8 cellular contexts compared by ENCODE assay signal in genomic region chr14:60721331-60722162, GRCh38. TPM values are rescaled to one million over a fixed set of nuclear protein-coding genes. Genes with fewer than 3 reads are reported as not detected.
A peak's percentile ranks its signal among the peaks of the same experiment; 100 is the strongest.
DNase-seq lines count a peak whose midpoint lies in the region; ATAC-seq and TF ChIP-seq lines count a peak whose summit lies in the region.

No MANE protein-coding gene starts in this region.

- H3K27me3 ChIP-seq in CD4-positive, CD25-positive, alpha-beta regulatory T cell (ENCODE audit: control insufficient read depth, insufficient read depth, low read length), result peaks cover 42% of the 10 kb centered on the region

- intact Hi-C loops in MCF 10A (cut with micrococcal nuclease), result loop anchor here (2.0 to 5.0 kb wide), 3 partner anchors 97 to 531 kb away; no protein-coding TSS in a partner anchor

- POLR2A ChIA-PET in MCF 10A (lab: Yijun Ruan, JAX), result interaction anchor here (0.6 to 4.3 kb wide), 10 partner anchors 12 to 363 kb away, joined by 3 to 45 read pairs (median 4); partner anchors contain the start of genes MNAT1, SLC38A6 and TRMT5

- no peak overlapping the region for H3K27ac ChIP-seq in CD4-positive, CD25-positive, alpha-beta regulatory T cell (ENCODE audit: insufficient read depth, low read length, poor library complexity, severe bottlenecking)

- no peak overlapping the region for H3K27ac Mint-ChIP-seq in CD4-positive, CD25-positive, alpha-beta regulatory T cell
- H3K27ac Mint-ChIP-seq in HFFc6, result peak overlapping the region; percentile 84
- H3K27ac Mint-ChIP-seq in T-helper 2 cell treated with Interferon-gamma antibody and Interleukin-4, amounts not matched to agents 5 μg/mL and 100 μg/mL, for 36 hours, result no peak overlapping the region
- H3K27ac Mint-ChIP-seq in MCF 10A (ENCODE audit: low read depth, unreplicated experiment), result peak overlapping the region; percentile 51
- no peak overlapping the region for H3K27ac Mint-ChIP-seq in immature natural killer cell

- H3K36me3 Mint-ChIP-seq in CD4-positive, CD25-positive, alpha-beta regulatory T cell, result no peaks in the 10 kb centered on the region
- peaks cover 17% of the 10 kb centered on the region; the same call in 1 of the 2 replicates for H3K36me3 Mint-ChIP-seq in HFFc6 (ENCODE audit: low read depth)
- no peaks in the 10 kb centered on the region for H3K36me3 Mint-ChIP-seq in T-helper 2 cell treated with Interferon-gamma antibody and Interleukin-4, amounts not matched to agents 5 μg/mL and 100 μg/mL, for 36 hours (ENCODE audit: low read depth)
- peaks cover 7% of the 10 kb centered on the region for H3K36me3 Mint-ChIP-seq in MCF 10A (ENCODE audit: insufficient read depth, unreplicated experiment)
- H3K36me3 Mint-ChIP-seq in immature natural killer cell, result no peaks in the 10 kb centered on the region

- H3K36me3 ChIP-seq in CD4-positive, CD25-positive, alpha-beta regulatory T cell (ENCODE audit: control insufficient read depth, insufficient read depth, low read length), result no peaks in the 10 kb centered on the region

- peaks cover 6 to 33% (median 12%) of the 10 kb centered on the region in 4 donors for H3K4me1 Mint-ChIP-seq in CD4-positive, CD25-positive, alpha-beta regulatory T cell
- H3K4me1 Mint-ChIP-seq in HFFc6 (ENCODE audit: low read depth) (peaks cover 31% of the 10 kb centered on the region), MCF 10A (ENCODE audit: insufficient read depth, unreplicated experiment) (no peaks in the 10 kb centered on the region), immature natural killer cell (peaks cover 21 to 33% of the 10 kb centered on the region in 2 donors)
- peaks cover 19% of the 10 kb centered on the region for H3K4me1 Mint-ChIP-seq in T-helper 2 cell treated with Interferon-gamma antibody and Interleukin-4, amounts not matched to agents 5 μg/mL and 100 μg/mL, for 36 hours (ENCODE audit: low read depth)

- TF ChIP-seq CTCF in HFFc6 (IDR thresholded peaks at IDR 0.05), result peak; percentile 69
- TF ChIP-seq CTCF in MCF 10A (IDR thresholded peaks at IDR 0.05; ENCODE audit: unreplicated experiment), result peak; percentile 37

- CTCF ChIA-PET in MCF 10A (lab: Yijun Ruan, JAX), result interaction anchor here (0.6 to 3.5 kb wide), 12 partner anchors 12 to 740 kb away, joined by 3 to 15 read pairs (median 3); partner anchors contain the start of gene MNAT1

- peak overlapping the region; percentile 41 for H3K4me3 ChIP-seq in CD4-positive, CD25-positive, alpha-beta regulatory T cell (ENCODE audit: low read depth, low read length)

- peaks cover 33% of the 10 kb centered on the region for H3K4me1 ChIP-seq in CD4-positive, CD25-positive, alpha-beta regulatory T cell (ENCODE audit: control insufficient read depth, insufficient read depth, low read length, poor library complexity, severe bottlenecking)

- peaks cover 0 to 2% (median 0%) of the 10 kb centered on the region in 7 donors for H3K9me3 Mint-ChIP-seq in CD4-positive, CD25-positive, alpha-beta regulatory T cell
- H3K9me3 Mint-ChIP-seq in HFFc6 (no peaks in the 10 kb centered on the region), MCF 10A (ENCODE audit: unreplicated experiment) (no peaks in the 10 kb centered on the region), immature natural killer cell (no peaks in the 10 kb centered on the region)
- no peaks in the 10 kb centered on the region for H3K9me3 Mint-ChIP-seq in T-helper 2 cell treated with Interferon-gamma antibody and Interleukin-4, amounts not matched to agents 5 μg/mL and 100 μg/mL, for 36 hours

- peaks cover 70% of the 10 kb centered on the region for H3K27me3 Mint-ChIP-seq in CD4-positive, CD25-positive, alpha-beta regulatory T cell
- H3K27me3 Mint-ChIP-seq in HFFc6 (ENCODE audit: insufficient read depth), result no peaks in the 10 kb centered on the region; the same call in 1 of the 2 replicates
- H3K27me3 Mint-ChIP-seq in T-helper 2 cell treated with Interferon-gamma antibody and Interleukin-4, amounts not matched to agents 5 μg/mL and 100 μg/mL, for 36 hours (ENCODE audit: low read depth), result peaks cover 68% of the 10 kb centered on the region
- H3K27me3 Mint-ChIP-seq in MCF 10A (ENCODE audit: insufficient read depth, unreplicated experiment), result no peaks in the 10 kb centered on the region
- peaks cover 17 to 37% (median 27%) of the 10 kb centered on the region in 3 donors for H3K27me3 Mint-ChIP-seq in immature natural killer cell (ENCODE audit: low read depth in 3 of 3)

- H3K9me3 ChIP-seq in CD4-positive, CD25-positive, alpha-beta regulatory T cell (ENCODE audit: control insufficient read depth in 2 of 2, low read length in 2 of 2), result no peaks in the 10 kb centered on the region

- no TSS peak for BruUV-seq in MCF 10A (replicated peaks; lab: Mats Ljungman, UMichigan)

- peak; percentile 19 to 39 (median 38) for DNase-seq in CD4-positive, CD25-positive, alpha-beta regulatory T cell
- DNase-seq in HFFc6 (peak; percentile 47), MCF 10A (ENCODE audit: unreplicated experiment) (peak; percentile 67), immature natural killer cell (peak; percentile 25 to 27 (median 27)), NCI-H345 treated with DMSO at 0.1 percent for 48 hours (lab: John Stamatoyannopoulos, UW; ENCODE audit: unreplicated experiment) (no peak)
- DNase-seq in T-helper 2 cell treated with Interferon-gamma antibody and Interleukin-4, amounts not matched to agents 5 μg/mL and 100 μg/mL, for 36 hours (ENCODE audit: low spot score), result peak; percentile 55
- DNase-seq in stimulated activated CD4-positive, alpha-beta T cell treated with anti-CD3 and anti-CD28 coated beads, Interleukin-1b, Interleukin-23, amount 100 ng/mL, for 4 hours (ENCODE audit: low read depth in 2 of 2), result peak; percentile 62 to 64

- peak overlapping the region; percentile 69 to 88 (median 83) for H3K4me3 Mint-ChIP-seq in CD4-positive, CD25-positive, alpha-beta regulatory T cell
- H3K4me3 Mint-ChIP-seq in HFFc6, result peak overlapping the region; percentile 98
- H3K4me3 Mint-ChIP-seq in T-helper 2 cell treated with Interferon-gamma antibody and Interleukin-4, amounts not matched to agents 5 μg/mL and 100 μg/mL, for 36 hours, result peak overlapping the region; percentile 86
- peak overlapping the region; percentile 91 for H3K4me3 Mint-ChIP-seq in MCF 10A (ENCODE audit: unreplicated experiment)
- peak overlapping the region; percentile 76 to 88 (median 87) for H3K4me3 Mint-ChIP-seq in immature natural killer cell

- ATAC-seq in CD4-positive, CD25-positive, alpha-beta regulatory T cell (ENCODE audit: low read depth in 2 of 2), result peak; percentile 43 to 47
- ATAC-seq in GM21723 (IDR thresholded peaks at IDR 0.05; ENCODE audit: unreplicated experiment), result no peak

RNA-seq across cellular contexts. Expression of gene SIX4, which starts 2.6 kb away (rescaled TPM):
- total RNA-seq in CD4-positive, CD25-positive, alpha-beta regulatory T cell, result not detected
- not detected for polyA plus RNA-seq in CD4-positive, CD25-positive, alpha-beta regulatory T cell
- total RNA-seq in HFFc6 (2021; fragmentation: NEBNext Ultra II Directional; extraction: Animal tissue kit (Norgen Biotek cat#: 25700)), result 10 to 100 TPM; 14.4 to 19.6 (median 17.0) TPM
- total RNA-seq in MCF 10A (2022), result 12.9 and 13.6 TPM in 2 replicates
- not detected for polyA plus RNA-seq in immature natural killer cell

RNA-seq across cellular contexts. Expression of gene MNAT1, which starts 13.0 kb away (rescaled TPM):
- total RNA-seq in CD4-positive, CD25-positive, alpha-beta regulatory T cell, result 17.0 TPM
- 10 to 100 TPM; 12.6 to 22.0 (median 14.5) TPM for polyA plus RNA-seq in CD4-positive, CD25-positive, alpha-beta regulatory T cell
- total RNA-seq in HFFc6 (2021; fragmentation: NEBNext Ultra II Directional; extraction: Animal tissue kit (Norgen Biotek cat#: 25700)), result 10 to 100 TPM; 55.8 to 69.4 (median 58.7) TPM
- total RNA-seq in MCF 10A (2022), result 45.2 and 57.5 TPM in 2 replicates
- polyA plus RNA-seq in immature natural killer cell, result 10 to 100 TPM; 18.7 to 30.8 (median 27.7) TPM

Comparison
In these comparisons a context has a peak if more than half of its experiments do, and no peak if none do; other contexts are left out.
1. H3K27ac Mint-ChIP-seq: peak in HFFc6 (single experiment) and MCF 10A (single experiment); none in CD4-positive, CD25-positive, alpha-beta regulatory T cell (0 of 3), T-helper 2 cell treated with Interferon-gamma antibody and Interleukin-4, amounts not matched to agents 5 μg/mL and 100 μg/mL, for 36 hours (single experiment) and immature natural killer cell (0 of 6).
2. RNA of gene SIX4, which starts 2.6 kb away (total RNA-seq): 14.4 to 19.6 TPM in HFFc6 and 12.9 to 13.6 TPM in MCF 10A; not detected in CD4-positive, CD25-positive, alpha-beta regulatory T cell (single experiment); every median in the first group is over 10 times any median in the second.
3. Peak in every context shown above with its lines, with median percentiles within 50 percentile points of each other: H3K4me3 Mint-ChIP-seq.